ENCODE assay signal across 8 cellular contexts in genomic region chr19:56080669-56081401, GRCh38. TPM values are rescaled to one million over a fixed set of nuclear protein-coding genes. Genes with fewer than 3 reads are reported as not detected.
DNase-seq lines count a peak whose midpoint lies in the region; ATAC-seq and TF ChIP-seq lines count a peak whose summit lies in the region.

No MANE protein-coding gene starts in this region.

- ATAC-seq in HG02884 (IDR thresholded peaks at IDR 0.05; ENCODE audit: unreplicated experiment) (peak; percentile 61), right lobe of liver (peak; percentile 81 to 84 (median 82)), HG03135 (IDR thresholded peaks at IDR 0.05; ENCODE audit: unreplicated experiment) (no peak)
- peak; percentile 61 for ATAC-seq in activated CD4-positive, alpha-beta T cell treated with anti-CD3 and anti-CD28 coated beads for 36 hours

- H3K27me3 ChIP-seq in right lobe of liver = no peaks in the 10 kb centered on the region

- peak; percentile 50 for DNase-seq in NCI-H2107 treated with DMSO at 0.1 percent for 48 hours (lab: John Stamatoyannopoulos, UW; ENCODE audit: unreplicated experiment)
- peak; percentile 88 for DNase-seq in activated CD4-positive, alpha-beta T cell treated with anti-CD3 and anti-CD28 coated beads for 36 hours
- peak; percentile 51 for DNase-seq in dedifferentiated amniotic fluid mesenchymal stem cell (ENCODE audit: extremely low spot score)
- DNase-seq in right lobe of liver = peak; percentile 77 to 79 (median 78)
- DNase-seq in stimulated activated CD4-positive, alpha-beta T cell treated with anti-CD3 and anti-CD28 coated beads, Interleukin-2, amount 100 ng/mL, for 48 hours = peak; percentile 70 to 76

- peaks cover 11% of the 10 kb centered on the region for H3K27me3 Mint-ChIP-seq in activated CD4-positive, alpha-beta T cell treated with anti-CD3 and anti-CD28 coated beads for 36 hours

- TF ChIP-seq CTCF in GM12872 (IDR thresholded peaks at IDR 0.05; ENCODE audit: insufficient read depth, low read depth, low read length) (peak; percentile 76), right lobe of liver (IDR thresholded peaks at IDR 0.05) (peak; percentile 44 to 50 (median 48))

- no peaks in the 10 kb centered on the region for H3K36me3 ChIP-seq in right lobe of liver

- H3K27ac ChIP-seq in right lobe of liver = no peak overlapping the region

- intact Hi-C loops in activated CD4-positive, alpha-beta T cell treated with anti-CD3 and anti-CD28 coated beads for 36 hours (cut with DNase I, micrococcal nuclease) = loop anchor here in 1 of 2 experiments (1.0 kb wide), 1 partner anchor 91 kb away; no protein-coding TSS in a partner anchor
- intact Hi-C loops in right lobe of liver (cut with DNase I) = loop anchor here in 1 of 2 donors (10.0 kb wide), 1 partner anchor 244 kb away; no protein-coding TSS in a partner anchor

- peaks cover 0 to 9% (median 0%) of the 10 kb centered on the region in 4 donors for H3K4me1 ChIP-seq in right lobe of liver

- peak overlapping the region; percentile 23 to 42 (median 30) for H3K4me3 ChIP-seq in right lobe of liver

- TF ChIP-seq POLR2A in right lobe of liver (IDR thresholded peaks at IDR 0.05) = no peak

- H3K4me3 Mint-ChIP-seq in activated CD4-positive, alpha-beta T cell treated with anti-CD3 and anti-CD28 coated beads for 36 hours = peak overlapping the region; percentile 59

- WGBS in right lobe of liver (ENCODE audit: insufficient coverage, low coverage, low lambda C conversion rate, missing lambda C conversion rate) = under 1% methylated on average over 20 of the region's 36 CpGs

- POLR2A ChIA-PET in activated CD4-positive, alpha-beta T cell treated with anti-CD3 and anti-CD28 coated beads for 36 hours (lab: Charles Lee) = interaction anchor here (0.5 kb wide), 1 partner anchor 83 kb away, joined by 5 read pairs; no protein-coding TSS in a partner anchor

- peaks cover 10% of the 10 kb centered on the region for H3K4me1 Mint-ChIP-seq in activated CD4-positive, alpha-beta T cell treated with anti-CD3 and anti-CD28 coated beads for 36 hours

- H3K36me3 Mint-ChIP-seq in activated CD4-positive, alpha-beta T cell treated with anti-CD3 and anti-CD28 coated beads for 36 hours (ENCODE audit: low read depth) = no peaks in the 10 kb centered on the region

- no peaks in the 10 kb centered on the region for H3K9me3 ChIP-seq in right lobe of liver

- H3K9me3 Mint-ChIP-seq in activated CD4-positive, alpha-beta T cell treated with anti-CD3 and anti-CD28 coated beads for 36 hours (ENCODE audit: low read depth) = no peaks in the 10 kb centered on the region

- H3K27ac Mint-ChIP-seq in activated CD4-positive, alpha-beta T cell treated with anti-CD3 and anti-CD28 coated beads for 36 hours = no peak overlapping the region

- CTCF ChIA-PET in activated CD4-positive, alpha-beta T cell treated with anti-CD3 and anti-CD28 coated beads for 36 hours (lab: Charles Lee) = interaction anchor here (0.6 to 3.4 kb wide), 15 partner anchors 14 to 1419 kb away, joined by 3 to 16 read pairs (median 4); partner anchors contain the start of gene ZNF773

RNA-seq across cellular contexts. Expression of gene ZNF787, which starts 40.3 kb away (rescaled TPM):
- total RNA-seq in activated CD4-positive, alpha-beta T cell treated with anti-CD3 and anti-CD28 coated beads for 36 hours = 10 to 100 TPM; 27.6 to 28.4 TPM
- total RNA-seq in right lobe of liver = 10 to 100 TPM; 15.8 to 26.0 (median 22.5) TPM
